In genomic region chr4:189655817-189656216, GRCh38 we compare ENCODE assay signal across 3 cellular contexts.
TF ChIP-seq lines count a peak whose summit lies in the region.

No MANE protein-coding gene starts in this region.

TF ChIP-seq in K562, 482 proteins besides CTCF, POLR2A, EP300 and RAD21:
- TF ChIP-seq MAFG (tag; conservative IDR thresholded peaks at IDR 0.05) = peak; percentile 70
- peak; percentile 67 for TF ChIP-seq ZNF316 (IDR thresholded peaks at IDR 0.05)
- TF ChIP-seq MAFF (IDR thresholded peaks at IDR 0.05; ENCODE audit: low read length) = peak; percentile 76; the same call in 1 of the 2 replicates
- TF ChIP-seq C11orf30 (IDR thresholded peaks at IDR 0.05; ENCODE audit: low read depth) = peak; percentile 57; the same call in 1 of the 2 replicates
- TF ChIP-seq MAFK (IDR thresholded peaks at IDR 0.05; ENCODE audit: low read length) = peak; percentile 74
TF ChIP-seq in K562: peak in this region for 5; not testable (repeated sequence) for 477.

TF ChIP-seq in H1, 55 proteins besides CTCF, POLR2A, EP300 and RAD21:
- TF ChIP-seq MAFK (IDR thresholded peaks at IDR 0.05; ENCODE audit: low read depth, low read length) = peak; percentile 75; the same call in 1 of the 2 replicates

TF ChIP-seq in HepG2, 621 proteins besides CTCF, POLR2A, EP300 and RAD21:
- TF ChIP-seq MAFK (conservative IDR thresholded peaks at IDR 0.05 in 1 of 2, IDR thresholded peaks at IDR 0.05 in 1 of 2; ENCODE audit: low read length in 2 of 2) (peak; percentile 69 to 83), MAFF (IDR thresholded peaks at IDR 0.05; ENCODE audit: low read depth, low read length) (peak; percentile 80)
TF ChIP-seq in HepG2: peak in this region for 2; not testable (repeated sequence) for 619.
